In the genomic region with DNA sequence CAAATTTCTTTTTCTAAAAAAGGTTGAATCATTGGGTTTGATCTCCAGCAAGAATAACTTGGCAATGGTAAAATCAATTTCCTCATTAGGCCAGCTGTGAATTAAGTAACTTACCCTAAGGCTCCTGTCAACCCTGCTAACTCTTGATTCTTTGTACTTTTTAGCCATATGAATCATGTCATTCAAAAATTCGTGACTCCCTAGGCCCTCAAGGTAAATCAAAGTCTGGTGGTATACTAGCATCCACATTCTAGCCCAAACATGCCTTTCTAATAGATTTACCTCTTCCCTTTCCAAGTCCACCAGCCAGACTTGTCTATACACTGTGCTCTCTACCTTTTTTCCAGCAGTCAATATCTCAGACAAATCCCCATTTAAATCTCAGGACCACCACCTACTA, we compare ENCODE assay signal across 20 cellular contexts.
"Had no signal": no experiment of that assay in that cellular context is flagged by ENCODE, and none has a peak within 500 bp of the region (broad histone marks: within the 10 kb centered on the region; RNA-seq: fewer than 3 reads in every experiment).

No MANE protein-coding gene starts in this region.

- H3K27me3 ChIP-seq: SJSA1 had no signal

- H3K36me3 ChIP-seq: SJSA1 had no signal

- DNase-seq: KBM-7, MV-4-11, NCI-H1048, NCI-H1105, NCI-H1417, NCI-H1436 treated with DMSO at 0.1 percent for 48 hours, NCI-H1694, NCI-H187 treated with DMSO at 0.1 percent for 48 hours, NCI-H2029 treated with DMSO at 0.1 percent for 48 hours, NCI-H226, NCI-H446, NCI-H510A, NCI-H524 treated with DMSO at 0.1 percent for 48 hours, NCI-H774, Right ventricle myocardium superior, RPMI8226, SIG-M5 had no signal

- H3K4me3 ChIP-seq: SJSA1, SK-N-MC had no signal

- H3K4me1 ChIP-seq: SJSA1 had no signal

- FAIRE-seq: RCC 7860 had no signal

- H3K27ac ChIP-seq: SJSA1, SK-N-MC had no signal
